In the genomic region with DNA sequence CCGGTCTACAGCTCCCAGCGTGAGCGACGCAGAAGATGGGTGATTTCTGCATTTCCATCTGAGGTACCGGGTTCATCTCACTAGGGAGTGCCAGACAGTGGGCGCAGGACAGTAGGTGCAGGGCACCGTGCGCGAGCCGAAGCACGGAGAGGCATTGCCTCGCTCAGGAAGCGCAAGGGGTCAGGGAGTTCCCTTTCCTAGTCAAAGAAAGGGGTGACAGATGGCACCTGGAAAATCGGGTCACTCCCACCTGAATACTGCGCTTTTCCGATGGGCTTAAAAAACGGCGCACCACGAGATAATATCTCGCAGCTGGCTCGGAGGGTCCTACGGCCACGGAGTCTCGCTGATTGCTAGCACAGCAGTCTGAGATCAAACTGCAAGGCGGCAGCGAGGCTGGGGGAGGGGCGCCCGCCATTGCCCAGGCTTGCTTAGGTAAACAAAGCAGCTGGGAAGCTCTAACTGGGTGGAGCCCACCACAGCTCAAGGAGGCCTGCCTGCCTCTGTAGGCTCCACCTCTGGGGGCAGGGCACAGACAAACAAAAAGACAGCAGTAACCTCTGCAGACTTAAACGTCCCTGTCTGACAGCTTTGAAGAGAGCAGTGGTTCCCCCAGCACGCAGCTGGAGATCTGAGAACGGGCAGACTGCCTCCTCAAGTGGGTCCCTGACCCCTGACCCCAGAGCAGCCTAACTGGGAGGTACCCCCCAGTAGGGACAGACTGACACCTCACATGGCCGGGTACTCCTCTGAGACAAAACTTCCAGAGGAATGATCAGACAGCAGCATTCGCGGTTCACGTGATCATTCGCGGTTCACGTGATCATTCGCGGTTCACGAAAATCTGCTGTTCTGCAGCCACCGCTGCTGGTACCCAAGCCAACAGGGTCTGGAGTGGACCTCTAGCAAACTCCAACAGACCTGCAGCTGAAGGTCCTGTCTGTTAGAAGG, we compare ENCODE assay signal across 1 cellular context.
A peak's percentile ranks its signal among the peaks of the same experiment; 100 is the strongest.
TF ChIP-seq lines count a peak whose summit lies in the region.

No MANE protein-coding gene starts in this region.

TF ChIP-seq in GM12878, 131 proteins besides CTCF, POLR2A, EP300 and RAD21:
- TF ChIP-seq RAD51 (IDR thresholded peaks at IDR 0.05) (peak; percentile 90), BHLHE40 (IDR thresholded peaks at IDR 0.05; ENCODE audit: borderline replicate concordance in 1 of 2, low read depth in 2 of 2, low read length in 1 of 2) (peak in 1 of 2 experiments; percentile 79; a peak in 2 of 4 replicates), NR2F1 (conservative IDR thresholded peaks at IDR 0.05) (0 out of 2 replicates have a peak, but pooled peaks have one; percentile 23)
